ENCODE assay signal across 2 cellular contexts in the genomic region with DNA sequence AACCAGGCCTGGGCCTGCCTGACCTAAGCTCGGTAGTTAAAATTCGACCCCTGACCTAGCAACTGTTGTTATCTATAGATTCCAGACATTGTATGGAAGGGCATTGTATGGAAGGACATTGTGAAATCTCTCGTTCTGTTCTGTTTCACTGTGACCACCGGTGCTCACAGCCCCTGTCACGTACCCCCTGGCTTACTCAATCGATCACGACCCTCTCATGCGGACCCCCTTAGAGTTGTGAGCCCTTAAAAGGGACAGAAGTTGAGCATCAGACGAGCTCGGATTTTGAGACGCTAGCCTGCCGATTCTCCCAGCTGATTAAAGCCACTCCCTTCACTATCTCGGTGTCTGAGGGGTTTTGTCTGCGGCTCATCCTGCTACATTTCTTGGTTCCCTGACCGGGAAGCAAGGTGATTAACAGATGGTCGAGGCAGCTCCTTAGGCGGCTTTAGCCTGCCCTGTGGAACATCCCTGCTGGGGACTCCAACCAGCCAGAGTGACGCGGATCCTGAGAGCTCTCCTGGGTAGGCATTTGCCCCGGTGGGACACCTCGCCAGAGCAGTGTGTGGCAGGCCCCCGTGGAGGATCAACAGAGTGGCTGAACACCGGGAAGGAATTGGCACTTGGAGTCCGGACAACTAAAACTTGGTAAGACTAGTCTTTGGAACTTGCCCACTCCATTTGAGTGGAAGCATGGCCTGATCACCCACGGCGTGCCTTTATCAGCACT. TPM values are rescaled to one million over a fixed set of nuclear protein-coding genes. Genes with fewer than 3 reads are reported as not detected.
"Had no signal": no experiment of that assay in that cellular context is flagged by ENCODE, and none has a peak within 500 bp of the region (broad histone marks: within the 10 kb centered on the region; RNA-seq: fewer than 3 reads in every experiment).

No MANE protein-coding gene starts in this region.

RNA-seq across cellular contexts. Expression of gene ADCY10, which starts 50.6 kb away (rescaled TPM):
- total RNA-seq: epithelial cell of proximal tubule, stomach had no signal
